In genomic region chr17:66570353-66571195, GRCh38 we compare ENCODE assay signal across 1 cellular context.
A peak's percentile ranks its signal among the peaks of the same experiment; 100 is the strongest.
TF ChIP-seq lines count a peak whose summit lies in the region.

No MANE protein-coding gene starts in this region.

TF ChIP-seq in HEK293, 187 proteins besides CTCF, POLR2A, EP300 and RAD21 (continued from another document):
- TF ChIP-seq ZNF24 (tag by site-specific recombination; IDR thresholded peaks at IDR 0.05) = peak; percentile 64; the same call in 1 of the 2 replicates
- peak; percentile 97 for TF ChIP-seq PRDM6 (tag by site-specific recombination; IDR thresholded peaks at IDR 0.05)
- TF ChIP-seq ZNF449 (tag by site-specific recombination; IDR thresholded peaks at IDR 0.05) = peak; percentile 49; the same call in 1 of the 2 replicates
- 0 out of 2 replicates have a peak, but pooled peaks have one; percentile 54 for TF ChIP-seq SCRT1 (tag by site-specific recombination; IDR thresholded peaks at IDR 0.05; ENCODE audit: borderline replicate concordance)
- peak; percentile 39; the same call in 1 of the 2 replicates for TF ChIP-seq KLF17 (tag by site-specific recombination; IDR thresholded peaks at IDR 0.05)
- TF ChIP-seq ZNF433 (tag by site-specific recombination; IDR thresholded peaks at IDR 0.05; ENCODE audit: low read depth) = no peak
- peak; percentile 75 for TF ChIP-seq ZNF10 (tag by site-specific recombination; IDR thresholded peaks at IDR 0.05)
- TF ChIP-seq ZBTB49 (tag by site-specific recombination; IDR thresholded peaks at IDR 0.05; ENCODE audit: low read depth) = no peak
- 0 out of 2 replicates have a peak, but pooled peaks have one; percentile 38 for TF ChIP-seq ZNF610 (tag by site-specific recombination; IDR thresholded peaks at IDR 0.05; ENCODE audit: borderline replicate concordance)
- peak; percentile 75 for TF ChIP-seq ZNF558 (tag by site-specific recombination; IDR thresholded peaks at IDR 0.05)
- TF ChIP-seq ZBTB17 (tag by site-specific recombination; IDR thresholded peaks at IDR 0.05) = peak; percentile 90
- no peak for TF ChIP-seq ZSCAN18 (tag by site-specific recombination; IDR thresholded peaks at IDR 0.05)
- peak; percentile 8; the same call in 1 of the 2 replicates for TF ChIP-seq ZNF184 (tag by site-specific recombination; IDR thresholded peaks at IDR 0.05)
- 0 out of 2 replicates have a peak, but pooled peaks have one; percentile 8 for TF ChIP-seq ZBTB1 (tag by site-specific recombination; IDR thresholded peaks at IDR 0.05)
- TF ChIP-seq ZNF19 (tag by site-specific recombination; IDR thresholded peaks at IDR 0.05; ENCODE audit: low read depth) = no peak
- TF ChIP-seq MYNN (tag by site-specific recombination; IDR thresholded peaks at IDR 0.05; ENCODE audit: borderline replicate concordance) = no peak
- no peak for TF ChIP-seq ZNF354C (tag by site-specific recombination; IDR thresholded peaks at IDR 0.05; ENCODE audit: borderline replicate concordance, low read depth)
- TF ChIP-seq OVOL3 (tag by site-specific recombination; IDR thresholded peaks at IDR 0.05) = peak; percentile 90
- TF ChIP-seq ZNF792 (tag by site-specific recombination; IDR thresholded peaks at IDR 0.05) = no peak
- peak; percentile 28; the same call in 1 of the 2 replicates for TF ChIP-seq ZNF146 (tag by site-specific recombination; IDR thresholded peaks at IDR 0.05)
- peak; percentile 93 for TF ChIP-seq OSR2 (tag by site-specific recombination; IDR thresholded peaks at IDR 0.05)
- peak; percentile 65; the same call in 1 of the 2 replicates for TF ChIP-seq KLF10 (tag by site-specific recombination; IDR thresholded peaks at IDR 0.05)
- TF ChIP-seq PRDM4 (tag by site-specific recombination; IDR thresholded peaks at IDR 0.05) = peak; percentile 81
- no peak for TF ChIP-seq ZNF692 (tag by site-specific recombination; IDR thresholded peaks at IDR 0.05)
- TF ChIP-seq ZNF843 (tag by site-specific recombination; IDR thresholded peaks at IDR 0.05) = peak; percentile 93
- TF ChIP-seq INSM2 (tag by site-specific recombination; IDR thresholded peaks at IDR 0.05) = peak; percentile 95
- 0 out of 2 replicates have a peak, but pooled peaks have one; percentile 80 for TF ChIP-seq ZNF391 (tag by site-specific recombination; IDR thresholded peaks at IDR 0.05; ENCODE audit: borderline replicate concordance, low read depth)
- peak; percentile 86 for TF ChIP-seq ZNF629 (tag by site-specific recombination; IDR thresholded peaks at IDR 0.05)
- TF ChIP-seq ZNF155 (tag by site-specific recombination; IDR thresholded peaks at IDR 0.05) = no peak
- no peak for TF ChIP-seq ZNF148 (tag by site-specific recombination; IDR thresholded peaks at IDR 0.05; ENCODE audit: borderline replicate concordance)
- TF ChIP-seq ZNF239 (tag by site-specific recombination; IDR thresholded peaks at IDR 0.05) = no peak
- no peak for TF ChIP-seq GLI4 (tag by site-specific recombination; IDR thresholded peaks at IDR 0.05)
- TF ChIP-seq GLIS1 (tag by site-specific recombination; IDR thresholded peaks at IDR 0.05) = peak; percentile 76
- peak; percentile 85 for TF ChIP-seq FEZF1 (tag by site-specific recombination; IDR thresholded peaks at IDR 0.05)
- 0 out of 2 replicates have a peak, but pooled peaks have one; percentile 47 for TF ChIP-seq BCL11B (tag by site-specific recombination; IDR thresholded peaks at IDR 0.05; ENCODE audit: low read depth)
- peak; percentile 66 for TF ChIP-seq ZBTB8A (tag by site-specific recombination; IDR thresholded peaks at IDR 0.05)
- TF ChIP-seq TSHZ1 (tag by site-specific recombination; IDR thresholded peaks at IDR 0.05; ENCODE audit: borderline replicate concordance) = peak; percentile 84; the same call in 1 of the 2 replicates
- peak; percentile 51 for TF ChIP-seq ZNF366 (tag by site-specific recombination; conservative IDR thresholded peaks at IDR 0.05)
